18 cellular contexts compared by ENCODE assay signal in the genomic region with DNA sequence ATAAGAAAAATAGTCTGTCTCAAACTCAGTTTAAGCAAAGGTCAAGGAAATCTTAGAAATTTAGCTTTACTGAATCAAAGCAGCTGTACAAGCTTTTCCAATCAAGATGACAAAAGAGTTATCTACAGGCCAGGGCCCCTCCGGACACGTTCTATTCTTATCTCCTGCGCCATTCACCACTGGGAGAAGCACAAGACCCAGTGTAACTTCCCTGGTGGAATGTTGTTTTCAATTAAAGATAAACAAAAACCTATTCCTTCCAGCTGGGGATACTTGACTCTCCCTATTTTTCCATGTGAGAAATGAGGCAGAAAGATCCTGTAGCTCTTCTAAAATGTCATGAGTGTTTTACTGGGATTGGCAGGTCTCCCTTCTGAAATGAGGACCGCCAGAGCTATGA.
A peak's percentile ranks its signal among the peaks of the same experiment; 100 is the strongest.
DNase-seq lines count a peak whose midpoint lies in the region; ATAC-seq and TF ChIP-seq lines count a peak whose summit lies in the region.
"Had no signal": no experiment of that assay in that cellular context is flagged by ENCODE, and none has a peak within 500 bp of the region (broad histone marks: within the 10 kb centered on the region; RNA-seq: fewer than 3 reads in every experiment).

No MANE protein-coding gene starts in this region.

- H3K79me1 ChIP-seq in mesenchymal stem cell (replicated peaks; ENCODE audit: low read length, poor library complexity, severe bottlenecking), result no peaks in the 10 kb centered on the region

- no peak overlapping the region for H4K8ac ChIP-seq in mesenchymal stem cell (ENCODE audit: low read length)

- TF ChIP-seq CTCF in fibroblast of villous mesenchyme (IDR thresholded peaks at IDR 0.05; ENCODE audit: insufficient read depth, low read depth, low read length), result no peak

- no peak overlapping the region for H2BK5ac ChIP-seq in mesenchymal stem cell (ENCODE audit: low read depth, low read length, poor library complexity, severe bottlenecking)

- H3K27me3 ChIP-seq in mesenchymal stem cell (ENCODE audit: control insufficient read depth in 1 of 2, insufficient read depth in 1 of 2, low read length in 2 of 2), result no peaks in the 10 kb centered on the region
- H3K27me3 ChIP-seq: BE2C had no signal

- no peak overlapping the region for H3K27ac ChIP-seq in mesenchymal stem cell (ENCODE audit: low read length, poor library complexity, severe bottlenecking)

- no peak overlapping the region for H3K23ac ChIP-seq in mesenchymal stem cell (ENCODE audit: low read length in 2 of 2)

- no peaks in the 10 kb centered on the region for H3K9me3 ChIP-seq in mesenchymal stem cell (ENCODE audit: control insufficient read depth, low read length)
- H3K9me3 ChIP-seq: BE2C had no signal

- H3K4me2 ChIP-seq in mesenchymal stem cell (ENCODE audit: low read length, poor library complexity, severe bottlenecking), result no peak overlapping the region

- 19% methylated on average over 4 of the region's 4 CpGs for WGBS in mesenchymal stem cell

- H3K14ac ChIP-seq in mesenchymal stem cell (ENCODE audit: low read length in 2 of 2), result no peak overlapping the region

- ATAC-seq in HG03354 (IDR thresholded peaks at IDR 0.05; ENCODE audit: poor library complexity, severe bottlenecking, unreplicated experiment) (no peak), HG02840 (IDR thresholded peaks at IDR 0.05; ENCODE audit: low FRiP score, unreplicated experiment) (no peak)
- ATAC-seq: SK-N-SH treated with all-trans-retinoic acid at 6 μM for 48 hours had no signal

- no peak overlapping the region for H2BK120ac ChIP-seq in mesenchymal stem cell (ENCODE audit: low read depth, low read length)

- no peak overlapping the region for H3K9ac ChIP-seq in mesenchymal stem cell (ENCODE audit: low read length)

- no peaks in the 10 kb centered on the region for H3K36me3 ChIP-seq in mesenchymal stem cell (ENCODE audit: control insufficient read depth in 1 of 2, insufficient read depth in 2 of 2, low read depth in 1 of 2, low read length in 2 of 2)
- H3K36me3 ChIP-seq: BE2C had no signal

- H2BK15ac ChIP-seq in mesenchymal stem cell (ENCODE audit: low read depth, poor library complexity, severe bottlenecking), result no peak overlapping the region

- no peak overlapping the region for H3K4ac ChIP-seq in mesenchymal stem cell (ENCODE audit: low read depth in 1 of 2, low read length in 2 of 2)

- DNase-seq in AG08395 (ENCODE audit: low spot score) (peak; percentile 18), RPMI7951 (ENCODE audit: low read depth) (peak; percentile 70), fibroblast of villous mesenchyme (ENCODE audit: low read depth) (peak; percentile 73), mesenchymal stem cell (peak; percentile 58), NCI-H1436 (lab: John Stamatoyannopoulos, UW) (no peak)
- no peak for DNase-seq in stimulated activated CD4-positive, alpha-beta T cell treated with anti-CD3 and anti-CD28 coated beads, Interleukin-4, amount 100 ng/mL, for 1 hour
- DNase-seq: BE2C; CD4-positive, CD25-positive, alpha-beta regulatory T cell; H9; MM.1S; NCI-H1092 treated with DMSO at 0.1 percent for 48 hours; NCI-H2081 treated with DMSO at 0.1 percent for 48 hours; NCI-H510A; NCI-H748 treated with DMSO at 0.1 percent for 48 hours; SHP77 treated with DMSO at 0.1 percent for 48 hours had no signal

- H2AFZ ChIP-seq in mesenchymal stem cell (ENCODE audit: low read depth, low read length), result no peak overlapping the region

- H2BK12ac ChIP-seq in mesenchymal stem cell (ENCODE audit: low read length in 2 of 2), result peak overlapping the region in 1 of 2 experiments; percentile 75

- peak overlapping the region in 1 of 2 experiments; percentile 45 for H3K18ac ChIP-seq in mesenchymal stem cell (ENCODE audit: low read depth in 1 of 2, low read length in 2 of 2)

- no peak overlapping the region for H2AK5ac ChIP-seq in mesenchymal stem cell (ENCODE audit: low read length, severe bottlenecking)

- no peak overlapping the region for H4K91ac ChIP-seq in mesenchymal stem cell (ENCODE audit: low read length)

- peaks cover 4% of the 10 kb centered on the region for H3K4me1 ChIP-seq in mesenchymal stem cell (ENCODE audit: control insufficient read depth, insufficient read depth, low read depth, low read length)

- H3K4me3 ChIP-seq in fibroblast of villous mesenchyme (ENCODE audit: low read depth, low read length), result no peak overlapping the region
- H3K4me3 ChIP-seq in mesenchymal stem cell (ENCODE audit: insufficient read depth in 1 of 2, low read depth in 1 of 2, low read length in 2 of 2), result no peak overlapping the region

Comparison
In these comparisons a context has a peak if more than half of its experiments do, and no peak if none do; other contexts are left out.
1. DNase-seq: peak in AG08395 (single experiment), RPMI7951 (single experiment), fibroblast of villous mesenchyme (single experiment) and mesenchymal stem cell (single experiment); none in NCI-H1436 (single experiment) and stimulated activated CD4-positive, alpha-beta T cell treated with anti-CD3 and anti-CD28 coated beads, Interleukin-4, amount 100 ng/mL, for 1 hour (single experiment).